Comparison of ENCODE assay signal across 18 cellular contexts in the genomic region with DNA sequence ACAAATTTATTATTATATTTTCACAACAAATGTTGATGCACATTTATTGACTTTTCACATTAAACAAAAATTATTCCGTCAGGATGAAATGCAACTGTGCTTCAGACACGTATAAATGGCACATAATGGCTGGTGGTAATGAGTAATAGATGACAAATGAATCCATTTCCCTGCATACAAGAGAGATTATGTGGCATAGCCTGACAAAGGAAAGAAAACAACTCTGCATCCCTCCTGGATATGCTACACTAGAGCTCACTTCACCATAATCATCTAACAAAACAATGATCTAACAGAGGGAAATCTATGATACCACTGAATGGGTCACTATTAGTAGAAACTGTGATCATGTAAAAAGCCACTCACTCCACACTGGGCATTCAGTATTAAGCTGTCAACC.
"Had no signal": no experiment of that assay in that cellular context is flagged by ENCODE, and none has a peak within 500 bp of the region (broad histone marks: within the 10 kb centered on the region; RNA-seq: fewer than 3 reads in every experiment).

No MANE protein-coding gene starts in this region.

- H3K9me3 Mint-ChIP-seq: activated CD4-positive, alpha-beta memory T cell treated with anti-CD3 and anti-CD28 coated beads, Interleukin-2, amount 10 ng/mL, durations not matched to agents 7 days and 5 days; natural killer cell treated with Interleukin-12 subunit alpha and Interleukin-12 subunit beta and Interleukin-15 and Interleukin-18, amount 100 ng/mL, for 72 hours; type B pancreatic cell had no signal

- H3K9me3 ChIP-seq: mucosa of descending colon, prostate gland had no signal

- H3K4me3 ChIP-seq: mucosa of descending colon, prostate gland had no signal

- H3K27me3 Mint-ChIP-seq: activated CD4-positive, alpha-beta memory T cell treated with anti-CD3 and anti-CD28 coated beads, Interleukin-2, amount 10 ng/mL, durations not matched to agents 7 days and 5 days; activated naive CD8-positive, alpha-beta T cell treated with anti-CD3 and anti-CD28 coated beads, Interleukin-2, amount 10 ng/mL, durations not matched to agents 7 days and 5 days; central memory CD8-positive, alpha-beta T cell; effector memory CD8-positive, alpha-beta T cell; natural killer cell treated with Interleukin-12 subunit alpha and Interleukin-12 subunit beta and Interleukin-15 and Interleukin-18, amount 100 ng/mL, for 72 hours; T-cell; type B pancreatic cell had no signal

- DNase-seq: activated CD4-positive, alpha-beta memory T cell treated with anti-CD3 and anti-CD28 coated beads, Interleukin-2, amount 10 ng/mL, durations not matched to agents 7 days and 5 days; activated naive CD8-positive, alpha-beta T cell treated with anti-CD3 and anti-CD28 coated beads, Interleukin-2, amount 10 ng/mL, durations not matched to agents 7 days and 5 days; cortex of kidney; effector memory CD8-positive, alpha-beta T cell; erythroblast; hypothalamus; left colon; mucosa of descending colon; stimulated activated CD4-positive, alpha-beta T cell treated with anti-CD3 and anti-CD28 coated beads, Interleukin-2, amount 100 ng/mL, for 48 hours; stimulated activated naive CD4-positive, alpha-beta T cell treated with Interleukin-2 at 50 U/mL for 16 hours; T-cell; T1000 had no signal

- H3K4me1 ChIP-seq: prostate gland had no signal

- ATAC-seq: effector memory CD8-positive, alpha-beta T cell; left colon; mucosa of descending colon; natural killer cell treated with Interleukin-12 subunit alpha and Interleukin-12 subunit beta and Interleukin-15 and Interleukin-18, amount 100 ng/mL, for 72 hours; sciatic nerve; T-cell had no signal

- H3K27ac ChIP-seq: prostate gland, VCaP had no signal

- H3K4me1 Mint-ChIP-seq: activated CD4-positive, alpha-beta memory T cell treated with anti-CD3 and anti-CD28 coated beads, Interleukin-2, amount 10 ng/mL, durations not matched to agents 7 days and 5 days; activated naive CD8-positive, alpha-beta T cell treated with anti-CD3 and anti-CD28 coated beads, Interleukin-2, amount 10 ng/mL, durations not matched to agents 7 days and 5 days; central memory CD8-positive, alpha-beta T cell; T-cell had no signal

- H3K4me3 Mint-ChIP-seq: activated CD4-positive, alpha-beta memory T cell treated with anti-CD3 and anti-CD28 coated beads, Interleukin-2, amount 10 ng/mL, durations not matched to agents 7 days and 5 days; activated naive CD8-positive, alpha-beta T cell treated with anti-CD3 and anti-CD28 coated beads, Interleukin-2, amount 10 ng/mL, durations not matched to agents 7 days and 5 days; central memory CD8-positive, alpha-beta T cell; effector memory CD8-positive, alpha-beta T cell; natural killer cell treated with Interleukin-12 subunit alpha and Interleukin-12 subunit beta and Interleukin-15 and Interleukin-18, amount 100 ng/mL, for 72 hours; T-cell; type B pancreatic cell had no signal

- H3K36me3 ChIP-seq: prostate gland had no signal

- H3K36me3 Mint-ChIP-seq: activated naive CD8-positive, alpha-beta T cell treated with anti-CD3 and anti-CD28 coated beads, Interleukin-2, amount 10 ng/mL, durations not matched to agents 7 days and 5 days; natural killer cell treated with Interleukin-12 subunit alpha and Interleukin-12 subunit beta and Interleukin-15 and Interleukin-18, amount 100 ng/mL, for 72 hours; T-cell; type B pancreatic cell had no signal

- H3K27ac Mint-ChIP-seq: activated CD4-positive, alpha-beta memory T cell treated with anti-CD3 and anti-CD28 coated beads, Interleukin-2, amount 10 ng/mL, durations not matched to agents 7 days and 5 days; activated naive CD8-positive, alpha-beta T cell treated with anti-CD3 and anti-CD28 coated beads, Interleukin-2, amount 10 ng/mL, durations not matched to agents 7 days and 5 days; effector memory CD8-positive, alpha-beta T cell; natural killer cell treated with Interleukin-12 subunit alpha and Interleukin-12 subunit beta and Interleukin-15 and Interleukin-18, amount 100 ng/mL, for 72 hours; T-cell; type B pancreatic cell had no signal
